Comparison of ENCODE assay signal across 14 cellular contexts in the genomic region with DNA sequence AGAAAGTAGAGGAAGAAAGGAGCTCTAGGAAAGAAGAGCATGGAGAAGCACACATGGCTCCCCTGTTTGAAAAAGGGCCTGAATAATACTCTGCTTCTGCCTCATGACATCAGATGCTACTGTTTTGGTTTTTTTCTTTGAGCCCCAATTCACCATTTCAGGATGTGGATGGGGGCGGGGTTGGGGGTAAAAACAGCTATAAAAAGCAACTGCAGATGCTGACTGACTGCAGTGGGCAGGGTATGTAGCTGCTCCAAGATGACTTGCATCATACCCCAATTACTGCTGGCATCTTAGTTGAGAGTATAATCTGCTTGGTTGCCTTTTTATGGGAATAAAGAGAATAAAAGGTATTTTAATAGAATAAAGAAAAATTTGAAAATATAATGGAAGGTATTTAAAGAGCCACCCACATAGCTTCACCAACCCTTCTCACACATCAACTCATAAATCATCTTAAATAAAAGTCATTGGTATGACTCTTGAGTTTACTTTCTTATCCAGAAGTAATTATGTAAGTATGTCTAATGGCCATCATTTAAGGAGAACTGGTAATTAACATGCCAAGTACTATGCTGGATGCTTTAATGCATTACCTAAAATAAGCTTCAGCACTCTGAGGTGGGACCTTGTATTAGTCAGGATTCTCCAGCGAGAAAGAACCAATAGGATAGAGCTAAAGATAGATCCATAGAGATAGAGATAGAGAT.
"Had no signal": no experiment of that assay in that cellular context is flagged by ENCODE, and none has a peak within 500 bp of the region (broad histone marks: within the 10 kb centered on the region; RNA-seq: fewer than 3 reads in every experiment).

No MANE protein-coding gene starts in this region.

- H3K36me3 ChIP-seq: adrenal gland, pancreas had no signal

- DNase-seq: activated CD4-positive, alpha-beta memory T cell treated with anti-CD3 and anti-CD28 coated beads, Interleukin-2, amount 10 ng/mL, durations not matched to agents 7 days and 5 days; activated CD4-positive, CD25-positive, alpha-beta regulatory T cell treated with anti-CD3 and anti-CD28 coated beads, Interleukin-2, amount 50 U/mL, for 72 hours; activated naive CD4-positive, alpha-beta T cell; adrenal gland; central memory CD4-positive, alpha-beta T cell; effector CD4-positive, alpha-beta T cell; naive B cell; pancreas; retina; stimulated activated CD4-positive, alpha-beta T cell treated with anti-CD3 and anti-CD28 coated beads, Interleukin-15, amount 100 ng/mL, for 24 hours; stimulated activated CD4-positive, alpha-beta T cell treated with anti-CD3 and anti-CD28 coated beads, Interleukin-4, amount 100 ng/mL, for 24 hours; stimulated activated naive CD8-positive, alpha-beta T cell treated with anti-CD3 and anti-CD28 coated beads, Interleukin-15, amount 100 ng/mL, for 72 hours; testis had no signal

- H3K9me3 ChIP-seq: adrenal gland, pancreas, testis had no signal

- H3K4me1 ChIP-seq: adrenal gland, testis had no signal

- H3K4me3 ChIP-seq: adrenal gland, coronary artery, pancreas, testis had no signal

- H3K27ac ChIP-seq: adrenal gland, coronary artery, pancreas, testis had no signal

- ATAC-seq: pancreas; stimulated activated naive CD8-positive, alpha-beta T cell treated with anti-CD3 and anti-CD28 coated beads, Interleukin-15, amount 100 ng/mL, for 72 hours had no signal

- H3K27me3 ChIP-seq: adrenal gland, pancreas, testis had no signal
